24 cellular contexts compared by ENCODE assay signal in genomic region chr9:86975571-86975970, GRCh38.
"Had no signal": no experiment of that assay in that cellular context is flagged by ENCODE, and none has a peak within 500 bp of the region (broad histone marks: within the 10 kb centered on the region; RNA-seq: fewer than 3 reads in every experiment).

No MANE protein-coding gene starts in this region.

- H3K4me3 Mint-ChIP-seq: activated CD4-positive, alpha-beta T cell treated with anti-CD3 and anti-CD28 coated beads for 36 hours; activated CD8-positive, alpha-beta T cell treated with anti-CD3 and anti-CD28 coated beads for 36 hours; activated T-cell treated with anti-CD3 and anti-CD28 coated beads, Interleukin-2, amount 50 U/mL, for 4 hours; endodermal cell; memory B cell; nephron progenitor cell; stimulated activated naive CD8-positive, alpha-beta T cell treated with anti-CD3 and anti-CD28 coated beads, Interleukin-15, amount 100 ng/mL, for 72 hours; T-helper 17 cell had no signal

- H3K4me1 Mint-ChIP-seq: activated CD4-positive, alpha-beta T cell treated with anti-CD3 and anti-CD28 coated beads for 36 hours; endodermal cell; memory B cell; stimulated activated naive CD8-positive, alpha-beta T cell treated with anti-CD3 and anti-CD28 coated beads, Interleukin-15, amount 100 ng/mL, for 72 hours; T-helper 17 cell had no signal

- H3K36me3 ChIP-seq: adrenal gland, brain microvascular endothelial cell, left ventricle myocardium inferior, right lobe of liver had no signal

- DNase-seq: activated CD4-positive, alpha-beta T cell treated with anti-CD3 and anti-CD28 coated beads for 36 hours; activated CD8-positive, alpha-beta T cell treated with anti-CD3 and anti-CD28 coated beads for 36 hours; activated effector memory CD4-positive, alpha-beta T cell treated with Interleukin-2 at 50 U/mL for 16 hours; activated naive CD4-positive, alpha-beta T cell treated with anti-CD3 and anti-CD28 coated beads, Interleukin-2, amount 50 U/mL, for 16 hours; activated T-cell treated with anti-CD3 and anti-CD28 coated beads, Interleukin-2, amount 50 U/mL, for 4 hours; adrenal gland; brain microvascular endothelial cell; cerebellar nuclear complex; dorsolateral prefrontal cortex; endodermal cell; erythroblast; foreskin fibroblast; glutamatergic neuron; hypothalamus; left ventricle myocardium inferior; nephron progenitor cell; occipital lobe; psoas muscle; right lobe of liver; stimulated activated CD4-positive, alpha-beta T cell treated with anti-CD3 and anti-CD28 coated beads, Interleukin-1b, Interleukin-23, amount 100 ng/mL, for 48 hours; stimulated activated naive CD8-positive, alpha-beta T cell treated with anti-CD3 and anti-CD28 coated beads, Interleukin-15, amount 100 ng/mL, for 72 hours; T-helper 17 cell; testis had no signal

- H3K9me3 Mint-ChIP-seq: activated CD8-positive, alpha-beta T cell treated with anti-CD3 and anti-CD28 coated beads for 36 hours; activated T-cell treated with anti-CD3 and anti-CD28 coated beads, Interleukin-2, amount 50 U/mL, for 4 hours; endodermal cell; memory B cell; stimulated activated naive CD8-positive, alpha-beta T cell treated with anti-CD3 and anti-CD28 coated beads, Interleukin-15, amount 100 ng/mL, for 72 hours had no signal

- H3K4me3 ChIP-seq: adrenal gland, dorsolateral prefrontal cortex, left ventricle myocardium inferior, psoas muscle, right lobe of liver, testis had no signal

- H3K27me3 ChIP-seq: adrenal gland, brain microvascular endothelial cell, dorsolateral prefrontal cortex, right lobe of liver, testis had no signal

- H3K4me1 ChIP-seq: adrenal gland, psoas muscle, right lobe of liver, testis had no signal

- H3K27ac ChIP-seq: adrenal gland, brain microvascular endothelial cell, dorsolateral prefrontal cortex, left ventricle myocardium inferior, psoas muscle, right lobe of liver, testis had no signal

- H3K9me3 ChIP-seq: adrenal gland, left ventricle myocardium inferior, psoas muscle, right lobe of liver, testis had no signal

- ATAC-seq: activated CD4-positive, alpha-beta T cell treated with anti-CD3 and anti-CD28 coated beads for 36 hours; activated CD8-positive, alpha-beta T cell treated with anti-CD3 and anti-CD28 coated beads for 36 hours; activated T-cell treated with anti-CD3 and anti-CD28 coated beads, Interleukin-2, amount 50 U/mL, for 4 hours; psoas muscle; right lobe of liver; stimulated activated naive CD8-positive, alpha-beta T cell treated with anti-CD3 and anti-CD28 coated beads, Interleukin-15, amount 100 ng/mL, for 72 hours; T-helper 17 cell had no signal

- H3K36me3 Mint-ChIP-seq: memory B cell had no signal

- H3K27ac Mint-ChIP-seq: activated CD4-positive, alpha-beta T cell treated with anti-CD3 and anti-CD28 coated beads for 36 hours; activated CD8-positive, alpha-beta T cell treated with anti-CD3 and anti-CD28 coated beads for 36 hours; endodermal cell; memory B cell; nephron progenitor cell; stimulated activated naive CD8-positive, alpha-beta T cell treated with anti-CD3 and anti-CD28 coated beads, Interleukin-15, amount 100 ng/mL, for 72 hours; T-helper 17 cell had no signal
